In genomic region chr16:2046889-2047329, GRCh38 we compare ENCODE assay signal across 8 cellular contexts. TPM values are rescaled to one million over a fixed set of nuclear protein-coding genes. Genes with fewer than 3 reads are reported as not detected.
DNase-seq lines count a peak whose midpoint lies in the region; ATAC-seq and TF ChIP-seq lines count a peak whose summit lies in the region.

No MANE protein-coding gene starts in this region.

- peak overlapping the region; percentile 87 for H3K4me3 ChIP-seq in H7 (ENCODE audit: insufficient read depth, low read depth, low read length)
- H3K4me3 ChIP-seq in RWPE2 (ENCODE audit: severe bottlenecking), result peak overlapping the region; percentile 79
- peak overlapping the region; percentile 70 for H3K4me3 ChIP-seq in fibroblast of pulmonary artery (replicated peaks; ENCODE audit: low read depth, low read length)
- H3K4me3 ChIP-seq in skeletal muscle tissue (ENCODE audit: low read length in 3 of 3), result peak overlapping the region; percentile 75 to 88 (median 85)

- peak overlapping the region; percentile 20 for H3K27ac ChIP-seq in RWPE2 (ENCODE audit: poor library complexity, severe bottlenecking)
- no peak overlapping the region for H3K27ac ChIP-seq in skeletal muscle tissue (ENCODE audit: low read depth, low read length)

- H3K9me3 ChIP-seq in RWPE2 (ENCODE audit: severe bottlenecking), result no peaks in the 10 kb centered on the region
- H3K9me3 ChIP-seq in skeletal muscle tissue (ENCODE audit: control insufficient read depth in 3 of 3, low read length in 3 of 3), result no peaks in the 10 kb centered on the region

- no peaks in the 10 kb centered on the region for H3K27me3 ChIP-seq in H7 (ENCODE audit: control insufficient read depth, insufficient read depth, low read length)
- no peaks in the 10 kb centered on the region for H3K27me3 ChIP-seq in RWPE2 (ENCODE audit: insufficient read depth, poor library complexity, severe bottlenecking)
- H3K27me3 ChIP-seq in skeletal muscle tissue (ENCODE audit: control insufficient read depth in 3 of 3, insufficient read depth in 3 of 3, low read length in 3 of 3), result no peaks in the 10 kb centered on the region

- TF ChIP-seq CTCF in RWPE2 (IDR thresholded peaks at IDR 0.05; ENCODE audit: poor library complexity, severe bottlenecking) (no peak), fibroblast of pulmonary artery (IDR thresholded peaks at IDR 0.05; ENCODE audit: low read length, missing control alignments) (no peak)

- ATAC-seq in RWPE2 (ENCODE audit: low read depth) (no peak; the same call in 2 of the 3 replicates), GM19328 (IDR thresholded peaks at IDR 0.05; ENCODE audit: unreplicated experiment) (no peak)

- peaks cover 6% of the 10 kb centered on the region for H3K36me3 ChIP-seq in H7 (replicated peaks; ENCODE audit: control insufficient read depth, insufficient read depth, low read length)
- peaks cover 27% of the 10 kb centered on the region for H3K36me3 ChIP-seq in RWPE2 (ENCODE audit: low read depth)
- peaks cover 6 to 9% (median 7%) of the 10 kb centered on the region in 3 donors for H3K36me3 ChIP-seq in skeletal muscle tissue (ENCODE audit: control insufficient read depth in 3 of 3, insufficient read depth in 3 of 3, low read length in 3 of 3)

- H3K4me1 ChIP-seq in RWPE2 (ENCODE audit: insufficient read depth, poor library complexity, severe bottlenecking) (no peaks in the 10 kb centered on the region), skeletal muscle tissue (ENCODE audit: control insufficient read depth in 3 of 3, insufficient read depth in 3 of 3, low read length in 3 of 3) (peaks cover 23 to 51% (median 42%) of the 10 kb centered on the region in 3 donors)

- peak overlapping the region; percentile 57 to 88 (median 60) for H3K9ac ChIP-seq in skeletal muscle tissue (ENCODE audit: low read depth in 1 of 3, low read length in 3 of 3)

- DNase-seq in H7 (no peak), RWPE2 (ENCODE audit: low spot score) (no peak), fibroblast of pulmonary artery (ENCODE audit: low read depth) (no peak), MV-4-11 (lab: John Stamatoyannopoulos, UW) (no peak), NCI-H2107 treated with DMSO at 0.1 percent for 48 hours (lab: John Stamatoyannopoulos, UW; ENCODE audit: unreplicated experiment) (no peak)
- DNase-seq in stimulated activated CD4-positive, alpha-beta T cell treated with anti-CD3 and anti-CD28 coated beads, Interleukin-4, amount 100 ng/mL, for 1 hour, result no peak

RNA-seq across cellular contexts. Expression of gene NTHL1, which starts 0.7 kb away (rescaled TPM):
- 104 and 108 TPM in 2 replicates for total RNA-seq in H7 (2014; rRNA removed; shearing (Covaris generic))
- total RNA-seq in skeletal muscle tissue, result 13.6 TPM

RNA-seq across cellular contexts. Expression of gene TSC2, which starts 0.9 kb away (rescaled TPM):
- total RNA-seq in H7 (2014; rRNA removed; shearing (Covaris generic)), result 37.6 and 42.6 TPM in 2 replicates
- 49.6 TPM for total RNA-seq in skeletal muscle tissue

RNA-seq across cellular contexts. Expression of gene NHERF2, which starts 20.2 kb away (rescaled TPM):
- 14.0 and 17.1 TPM in 2 replicates for total RNA-seq in H7 (2014; rRNA removed; shearing (Covaris generic))
- 15.1 TPM for total RNA-seq in skeletal muscle tissue

RNA-seq across cellular contexts. Expression of gene NPW, which starts 27.3 kb away (rescaled TPM):
- 2.0 and 2.3 TPM in 2 replicates for total RNA-seq in H7 (2014; rRNA removed; shearing (Covaris generic))
- not detected for total RNA-seq in skeletal muscle tissue

RNA-seq across cellular contexts. Expression of gene ZNF598, which starts 37.3 kb away (rescaled TPM):
- 28.4 and 30.8 TPM in 2 replicates for total RNA-seq in H7 (2014; rRNA removed; shearing (Covaris generic))
- total RNA-seq in skeletal muscle tissue, result 4.7 TPM
